Comparison of ENCODE assay signal across 10 cellular contexts in genomic region chr5:73030995-73031394, GRCh38.
DNase-seq lines count a peak whose midpoint lies in the region; ATAC-seq and TF ChIP-seq lines count a peak whose summit lies in the region.
"Had no signal": no experiment of that assay in that cellular context is flagged by ENCODE, and none has a peak within 500 bp of the region (broad histone marks: within the 10 kb centered on the region; RNA-seq: fewer than 3 reads in every experiment).

No MANE protein-coding gene starts in this region.

- TF ChIP-seq CTCF in AG09309 (IDR thresholded peaks at IDR 0.05; ENCODE audit: control insufficient read depth, insufficient read depth, low read depth, low read length, missing control alignments) (no peak), chondrocyte (IDR thresholded peaks at IDR 0.05) (no peak), lung (IDR thresholded peaks at IDR 0.05; ENCODE audit: control extremely low read depth, extremely low read depth) (no peak), transverse colon (IDR thresholded peaks at IDR 0.05) (no peak)

- no peak overlapping the region for H3K9ac ChIP-seq in HUES64 (ENCODE audit: low read depth, low read length)

- in situ Hi-C loops in transverse colon (cut with MboI; ENCODE audit: low pct_ligation_motif_present in 1 of 4, low pct_unique_long_range_greater_than_20kb in 1 of 4, low sequenced_read_pairs in 3 of 4) = no loop called here

- no peaks in the 10 kb centered on the region for H3K27me3 Mint-ChIP-seq in chondrocyte (ENCODE audit: low read depth)

- H3K36me3 ChIP-seq in HUES64 (ENCODE audit: insufficient read depth, low read length) (0 out of 2 replicates have a peak, but pooled peaks cover 3% of the 10 kb centered on the region), lung (ENCODE audit: control insufficient read depth in 2 of 2, insufficient read depth in 2 of 2, low read length in 2 of 2) (peaks cover 0 to 6% of the 10 kb centered on the region in 2 donors), transverse colon (peaks cover 0 to 7% (median under 1%) of the 10 kb centered on the region in 4 donors)

- peaks cover 35% of the 10 kb centered on the region for H3K4me1 Mint-ChIP-seq in chondrocyte (ENCODE audit: low read depth)

- peaks cover 2% of the 10 kb centered on the region for H3K36me3 Mint-ChIP-seq in chondrocyte (ENCODE audit: low read depth)

- no peaks in the 10 kb centered on the region for H3K9me3 ChIP-seq in HUES64 (ENCODE audit: insufficient read depth, low read depth, low read length)
- H3K9me3 ChIP-seq in lung (ENCODE audit: control insufficient read depth in 2 of 2, insufficient read depth in 1 of 2, low read length in 1 of 2) = no peaks in the 10 kb centered on the region
- no peaks in the 10 kb centered on the region for H3K9me3 ChIP-seq in transverse colon

- TF ChIP-seq EP300 in transverse colon (IDR thresholded peaks at IDR 0.05; ENCODE audit: low read depth) = no peak

- H3K4me3 ChIP-seq in AG09309 (ENCODE audit: control insufficient read depth, low read depth, low read length) = no peak overlapping the region
- H3K4me3 ChIP-seq in HUES64 (ENCODE audit: low read length) = no peak overlapping the region
- no peak overlapping the region for H3K4me3 ChIP-seq in lung
- H3K4me3 ChIP-seq in transverse colon = no peak overlapping the region

- no peaks in the 10 kb centered on the region for H3K27me3 ChIP-seq in HUES64 (ENCODE audit: insufficient read depth, low read length)
- H3K27me3 ChIP-seq in lung (ENCODE audit: control insufficient read depth, insufficient read depth) = no peaks in the 10 kb centered on the region
- H3K27me3 ChIP-seq in transverse colon = no peaks in the 10 kb centered on the region

- peak overlapping the region; percentile 24 for H3K27ac Mint-ChIP-seq in chondrocyte (ENCODE audit: unreplicated experiment)

- DNase-seq in AG09309 (ENCODE audit: low read depth) (peak; percentile 52), chondrocyte (ENCODE audit: low spot score) (no peak), lung (ENCODE audit: low spot score) (no peak), NCI-H187 (lab: John Stamatoyannopoulos, UW) (no peak), SHP77 treated with DMSO at 0.1 percent for 48 hours (lab: John Stamatoyannopoulos, UW) (no peak), transverse colon (no peak)
- no peak for DNase-seq in central memory CD4-positive, alpha-beta T cell
- DNase-seq: activated CD4-positive, alpha-beta T cell treated with anti-CD3 and anti-CD28 coated beads, Interleukin-2, amount 50 U/mL, for 48 hours; NCI-H774 had no signal

- ATAC-seq in lung (ENCODE audit: insufficient read depth, low FRiP score) = peak; percentile 74

- H3K4me1 ChIP-seq in HUES64 (ENCODE audit: insufficient read depth, low read length) = peaks cover 24% of the 10 kb centered on the region
- H3K4me1 ChIP-seq in lung (ENCODE audit: control insufficient read depth in 2 of 2, insufficient read depth in 2 of 2, low read length in 2 of 2) = peaks cover 2 to 3% of the 10 kb centered on the region in 2 donors
- peaks cover 0 to 5% (median 0%) of the 10 kb centered on the region in 4 donors for H3K4me1 ChIP-seq in transverse colon

- H3K9me3 Mint-ChIP-seq in chondrocyte (ENCODE audit: low read depth) = no peaks in the 10 kb centered on the region

- TF ChIP-seq POLR2A in transverse colon (IDR thresholded peaks at IDR 0.05) = no peak

- no peak overlapping the region for H3K4me3 Mint-ChIP-seq in chondrocyte (ENCODE audit: unreplicated experiment)

- peak overlapping the region; percentile 73 for H3K27ac ChIP-seq in HUES64 (ENCODE audit: low read depth, low read length)
- H3K27ac ChIP-seq in lung (ENCODE audit: low read depth in 1 of 2, low read length in 1 of 2) = no peak overlapping the region
- H3K27ac ChIP-seq in transverse colon = no peak overlapping the region

- intact Hi-C loops in transverse colon (cut with DNase I; ENCODE audit: low total_unique reads) = no loop called here
